ENCODE assay signal across 12 cellular contexts in genomic region chr7:34497153-34497777, GRCh38.
DNase-seq lines count a peak whose midpoint lies in the region; ATAC-seq and TF ChIP-seq lines count a peak whose summit lies in the region.
"Had no signal": no experiment of that assay in that cellular context is flagged by ENCODE, and none has a peak within 500 bp of the region (broad histone marks: within the 10 kb centered on the region; RNA-seq: fewer than 3 reads in every experiment).

No MANE protein-coding gene starts in this region.

- H3K36me3 Mint-ChIP-seq in Calu3 (ENCODE audit: insufficient read depth, unreplicated experiment), result no peaks in the 10 kb centered on the region
- no peaks in the 10 kb centered on the region for H3K36me3 Mint-ChIP-seq in naive thymus-derived CD4-positive, alpha-beta T cell
- H3K36me3 Mint-ChIP-seq: activated CD8-positive, alpha-beta memory T cell treated with anti-CD3 and anti-CD28 coated beads, Interleukin-2, amount 10 ng/mL, durations not matched to agents 7 days and 5 days had no signal

- no peaks in the 10 kb centered on the region for H3K36me3 ChIP-seq in SU-DHL-6 (ENCODE audit: low read length)
- H3K36me3 ChIP-seq in naive thymus-derived CD4-positive, alpha-beta T cell (ENCODE audit: control insufficient read depth in 2 of 3, insufficient read depth in 3 of 3, low read length in 3 of 3), result no peaks in the 10 kb centered on the region
- H3K36me3 ChIP-seq: MG63 had no signal

- no peak overlapping the region for H2AFZ ChIP-seq in SU-DHL-6 (ENCODE audit: low read depth, low read length, severe bottlenecking)

- TF ChIP-seq CTCF in Calu3 (IDR thresholded peaks at IDR 0.05; ENCODE audit: unreplicated experiment) (peak; percentile 50), SU-DHL-6 (IDR thresholded peaks at IDR 0.05; ENCODE audit: insufficient read depth, low read length, poor library complexity, severe bottlenecking) (peak; percentile 18)

- no peak overlapping the region for H3K9ac ChIP-seq in SU-DHL-6 (ENCODE audit: low read length)

- no peak overlapping the region for H3K4me3 Mint-ChIP-seq in Calu3 (ENCODE audit: low read depth, unreplicated experiment)
- no peak overlapping the region for H3K4me3 Mint-ChIP-seq in naive thymus-derived CD4-positive, alpha-beta T cell
- H3K4me3 Mint-ChIP-seq: activated CD8-positive, alpha-beta memory T cell treated with anti-CD3 and anti-CD28 coated beads, Interleukin-2, amount 10 ng/mL, durations not matched to agents 7 days and 5 days; T-helper 1 cell treated with Interleukin-12 subunit alpha and Interleukin-12 subunit beta and Interleukin-4 antibody, amounts not matched to agents 30 μg/mL and 1 μg/mL, for 36 hours had no signal

- no peaks in the 10 kb centered on the region for H3K9me2 ChIP-seq in SU-DHL-6 (replicated peaks; ENCODE audit: insufficient read depth, low read length)

- CTCF ChIA-PET in Calu3 (lab: Charles Lee), result interaction anchor here (1.2 kb wide), 1 partner anchor 11 kb away, joined by 3 read pairs; no protein-coding TSS in a partner anchor
- CTCF ChIA-PET in HEK293T (lab: Yijun Ruan, JAX), result no interaction called here
- CTCF ChIA-PET in naive thymus-derived CD4-positive, alpha-beta T cell (lab: Charles Lee), result no interaction called here

- H3K4me1 ChIP-seq in naive thymus-derived CD4-positive, alpha-beta T cell (ENCODE audit: control insufficient read depth in 2 of 2, insufficient read depth in 2 of 2, low read length in 2 of 2), result no peaks in the 10 kb centered on the region

- no peak overlapping the region for H3K4me3 ChIP-seq in SU-DHL-6 (ENCODE audit: insufficient read depth, low read length, poor library complexity, severe bottlenecking)
- no peak overlapping the region for H3K4me3 ChIP-seq in naive thymus-derived CD4-positive, alpha-beta T cell (ENCODE audit: low read length)
- H3K4me3 ChIP-seq: MG63 had no signal

- no peak overlapping the region for H3K4me2 ChIP-seq in SU-DHL-6 (ENCODE audit: low read depth, low read length, poor library complexity, severe bottlenecking)

- no peak overlapping the region for H3K27ac ChIP-seq in SU-DHL-6 (ENCODE audit: low read depth, low read length)
- no peak overlapping the region for H3K27ac ChIP-seq in naive thymus-derived CD4-positive, alpha-beta T cell (ENCODE audit: low read depth, low read length)

- H3K79me2 ChIP-seq in SU-DHL-6 (ENCODE audit: insufficient read depth, low read length), result no peaks in the 10 kb centered on the region

- no peak overlapping the region for H3K27ac Mint-ChIP-seq in Calu3 (ENCODE audit: unreplicated experiment)
- H3K27ac Mint-ChIP-seq in naive thymus-derived CD4-positive, alpha-beta T cell, result no peak overlapping the region
- H3K27ac Mint-ChIP-seq: activated CD8-positive, alpha-beta memory T cell treated with anti-CD3 and anti-CD28 coated beads, Interleukin-2, amount 10 ng/mL, durations not matched to agents 7 days and 5 days; T-helper 1 cell treated with Interleukin-12 subunit alpha and Interleukin-12 subunit beta and Interleukin-4 antibody, amounts not matched to agents 30 μg/mL and 1 μg/mL, for 36 hours had no signal

- POLR2A ChIA-PET in HEK293T (lab: Yijun Ruan, JAX), result no interaction called here
- POLR2A ChIA-PET in naive thymus-derived CD4-positive, alpha-beta T cell (lab: Charles Lee), result no interaction called here

- no peak for ATAC-seq in naive thymus-derived CD4-positive, alpha-beta T cell
- ATAC-seq: activated CD8-positive, alpha-beta memory T cell treated with anti-CD3 and anti-CD28 coated beads, Interleukin-2, amount 10 ng/mL, durations not matched to agents 7 days and 5 days had no signal

- no peaks in the 10 kb centered on the region for H3F3A ChIP-seq in SU-DHL-6 (ENCODE audit: insufficient read depth)

- intact Hi-C loops in Calu3 (cut with micrococcal nuclease; ENCODE audit: unreplicated experiment), result no loop called here
- intact Hi-C loops in naive thymus-derived CD4-positive, alpha-beta T cell (cut with micrococcal nuclease), result no loop called here

- peaks cover 20% of the 10 kb centered on the region for H3K9me3 Mint-ChIP-seq in Calu3 (ENCODE audit: low read depth, unreplicated experiment)
- H3K9me3 Mint-ChIP-seq in naive thymus-derived CD4-positive, alpha-beta T cell, result peaks cover 2 to 20% (median 5%) of the 10 kb centered on the region in 11 donors

- no TSS peak for BruUV-seq in Calu3 (replicated peaks; lab: Mats Ljungman, UMichigan)

- H3K27me3 ChIP-seq in SU-DHL-6 (ENCODE audit: low read length), result 0 out of 2 replicates have a peak, but pooled peaks cover 2% of the 10 kb centered on the region
- no peaks in the 10 kb centered on the region for H3K27me3 ChIP-seq in naive thymus-derived CD4-positive, alpha-beta T cell (ENCODE audit: control insufficient read depth in 2 of 2, insufficient read depth in 2 of 2, low read length in 2 of 2)
- H3K27me3 ChIP-seq: MG63 had no signal

- H3K4me1 Mint-ChIP-seq in Calu3 (ENCODE audit: low read depth, unreplicated experiment), result no peaks in the 10 kb centered on the region
- H3K4me1 Mint-ChIP-seq in naive thymus-derived CD4-positive, alpha-beta T cell, result no peaks in the 10 kb centered on the region
- H3K4me1 Mint-ChIP-seq: activated CD8-positive, alpha-beta memory T cell treated with anti-CD3 and anti-CD28 coated beads, Interleukin-2, amount 10 ng/mL, durations not matched to agents 7 days and 5 days had no signal

- H3K27me3 Mint-ChIP-seq in Calu3 (ENCODE audit: unreplicated experiment), result no peaks in the 10 kb centered on the region
- no peaks in the 10 kb centered on the region for H3K27me3 Mint-ChIP-seq in naive thymus-derived CD4-positive, alpha-beta T cell
- H3K27me3 Mint-ChIP-seq: activated CD8-positive, alpha-beta memory T cell treated with anti-CD3 and anti-CD28 coated beads, Interleukin-2, amount 10 ng/mL, durations not matched to agents 7 days and 5 days had no signal

- H3K9me3 ChIP-seq in SU-DHL-6 (ENCODE audit: insufficient read depth, low read length), result no peaks in the 10 kb centered on the region
- no peaks in the 10 kb centered on the region for H3K9me3 ChIP-seq in naive thymus-derived CD4-positive, alpha-beta T cell (ENCODE audit: control insufficient read depth in 2 of 3, low read length in 3 of 3)
- H3K9me3 ChIP-seq: MG63 had no signal

- DNase-seq in Calu3, result peak; percentile 32
- DNase-seq in HEK293T (ENCODE audit: extremely low spot score), result peak; percentile 34
- peak; percentile 42 for DNase-seq in iPS-NIHi11 (ENCODE audit: low spot score)
- no peak for DNase-seq in NCI-H1436 (lab: John Stamatoyannopoulos, UW)
- no peak for DNase-seq in naive thymus-derived CD4-positive, alpha-beta T cell
- DNase-seq in NCI-H748 treated with DMSO at 0.1 percent for 48 hours (lab: John Stamatoyannopoulos, UW), result no peak
- no peak for DNase-seq in kidney glomerular epithelial cell (lab: John Stamatoyannopoulos, UW)
- DNase-seq: activated CD8-positive, alpha-beta memory T cell treated with anti-CD3 and anti-CD28 coated beads, Interleukin-2, amount 10 ng/mL, durations not matched to agents 7 days and 5 days; MG63; small intestine had no signal

- H4K20me1 ChIP-seq in SU-DHL-6 (ENCODE audit: low read depth, low read length), result no peaks in the 10 kb centered on the region

TF ChIP-seq in HEK293T, 16 proteins besides CTCF, POLR2A, EP300 and RAD21:
- TF ChIP-seq ELF4 (IDR thresholded peaks at IDR 0.05) (no peak), FOXA1 (IDR thresholded peaks at IDR 0.05) (no peak), ZNF384 (IDR thresholded peaks at IDR 0.05) (no peak), NFRKB (IDR thresholded peaks at IDR 0.05) (no peak), PKNOX1 (IDR thresholded peaks at IDR 0.05) (no peak), FOXM1 (IDR thresholded peaks at IDR 0.05; ENCODE audit: borderline replicate concordance) (no peak)

Comparison
In these comparisons a context has a peak if more than half of its experiments do, and no peak if none do; other contexts are left out.
1. DNase-seq: peak in Calu3 (single experiment), HEK293T (single experiment) and iPS-NIHi11 (single experiment); none in NCI-H1436 (single experiment), naive thymus-derived CD4-positive, alpha-beta T cell (0 of 9), NCI-H748 treated with DMSO at 0.1 percent for 48 hours (single experiment) and kidney glomerular epithelial cell (single experiment).